ENCODE assay signal across 41 cellular contexts in the genomic region with DNA sequence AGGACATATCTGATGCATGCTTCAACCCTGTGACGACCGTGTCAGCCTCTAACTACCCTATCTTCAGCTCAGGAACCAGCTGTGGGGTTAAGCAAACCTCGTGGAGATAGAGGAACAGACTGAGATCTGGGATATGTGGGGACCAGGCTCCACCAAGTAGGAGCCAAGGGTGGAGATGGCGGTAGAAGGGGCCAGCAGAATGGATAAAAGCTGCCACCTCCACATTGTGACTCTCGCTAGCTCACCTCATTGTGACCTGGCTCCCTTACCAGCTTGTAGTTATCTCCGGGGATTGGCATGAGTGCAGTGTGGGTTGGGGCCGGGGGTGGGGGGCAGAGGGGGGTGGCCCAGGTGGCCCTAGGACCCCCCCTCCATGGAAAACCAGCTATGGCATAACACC. TPM values are rescaled to one million over a fixed set of nuclear protein-coding genes. Genes with fewer than 3 reads are reported as not detected.
"Had no signal": no experiment of that assay in that cellular context is flagged by ENCODE, and none has a peak within 500 bp of the region (broad histone marks: within the 10 kb centered on the region; RNA-seq: fewer than 3 reads in every experiment).

SPEM2 (plus strand) TSS at position 301 of the 400 bp plus-strand sequence; CDS start at position 374, 73 bp downstream.

- H3K27me3 Mint-ChIP-seq: activated CD4-positive, alpha-beta T cell treated with anti-CD3 and anti-CD28 coated beads, Interleukin-2, amount 10 ng/mL, durations not matched to agents 24 days and 14 days; activated CD8-positive, alpha-beta memory T cell treated with anti-CD3 and anti-CD28 coated beads, Interleukin-2, amount 10 ng/mL, durations not matched to agents 7 days and 5 days; activated naive CD4-positive, alpha-beta T cell treated with anti-CD3 and anti-CD28 coated beads, Interleukin-2, amount 50 U/mL, for 24 hours; activated naive CD8-positive, alpha-beta T cell treated with anti-CD3 and anti-CD28 coated beads for 36 hours; activated naive CD8-positive, alpha-beta T cell treated with anti-CD3 and anti-CD28 coated beads, Interleukin-2, amount 50 U/mL, for 24 hours; effector memory CD8-positive, alpha-beta T cell; T-helper 17 cell had no signal

- DNase-seq: activated B cell treated with CpG ODN at 0.5 μM for 24 hours; activated CD4-positive, alpha-beta memory T cell treated with anti-CD3 and anti-CD28 coated beads, Interleukin-2, amount 10 ng/mL, durations not matched to agents 7 days and 5 days; activated CD4-positive, alpha-beta T cell treated with anti-CD3 and anti-CD28 coated beads, Interleukin-2, amount 10 ng/mL, durations not matched to agents 24 days and 14 days; activated CD4-positive, alpha-beta T cell treated with anti-CD3 and anti-CD28 coated beads, Interleukin-2, amount 50 U/mL, for 4 hours; activated CD8-positive, alpha-beta memory T cell treated with anti-CD3 and anti-CD28 coated beads, Interleukin-2, amount 10 ng/mL, durations not matched to agents 7 days and 5 days; activated CD8-positive, alpha-beta memory T cell treated with anti-CD3 and anti-CD28 coated beads, Interleukin-2, amount 50 U/mL, for 4 hours; activated effector memory CD4-positive, alpha-beta T cell treated with anti-CD3 and anti-CD28 coated beads, Interleukin-2, amount 50 U/mL, for 16 hours; activated naive CD4-positive, alpha-beta T cell treated with anti-CD3 and anti-CD28 coated beads for 36 hours; activated naive CD8-positive, alpha-beta T cell treated with anti-CD3 and anti-CD28 coated beads for 36 hours; activated naive CD8-positive, alpha-beta T cell treated with anti-CD3 and anti-CD28 coated beads, Interleukin-2, amount 50 U/mL, for 24 hours; activated T-cell treated with anti-CD3 and anti-CD28 coated beads, Interleukin-2, amount 50 U/mL, for 1 hour; activated T-cell treated with anti-CD3 and anti-CD28 coated beads, Interleukin-2, amount 50 U/mL, for 48 hours; adrenal gland; amygdala; aorta; central memory CD4-positive, alpha-beta T cell; dorsolateral prefrontal cortex; effector CD4-positive, alpha-beta T cell; effector memory CD8-positive, alpha-beta T cell; erythroblast; head of caudate nucleus; T-helper 1 cell; T-helper 17 cell; T1000; WERI-Rb-1 had no signal

- H3K27me3 ChIP-seq: adrenal gland, breast epithelium, cardiac muscle cell, dorsolateral prefrontal cortex, esophagus muscularis mucosa had no signal

- H3K27ac Mint-ChIP-seq: activated B cell treated with CpG ODN at 0.5 μM for 24 hours; activated CD4-positive, alpha-beta memory T cell treated with anti-CD3 and anti-CD28 coated beads, Interleukin-2, amount 10 ng/mL, durations not matched to agents 7 days and 5 days; activated CD4-positive, alpha-beta T cell treated with anti-CD3 and anti-CD28 coated beads, Interleukin-2, amount 10 ng/mL, durations not matched to agents 24 days and 14 days; activated CD8-positive, alpha-beta memory T cell treated with anti-CD3 and anti-CD28 coated beads, Interleukin-2, amount 10 ng/mL, durations not matched to agents 7 days and 5 days; activated naive CD4-positive, alpha-beta T cell treated with anti-CD3 and anti-CD28 coated beads for 36 hours; activated naive CD4-positive, alpha-beta T cell treated with anti-CD3 and anti-CD28 coated beads, Interleukin-2, amount 50 U/mL, for 24 hours; activated naive CD8-positive, alpha-beta T cell treated with anti-CD3 and anti-CD28 coated beads for 36 hours; activated naive CD8-positive, alpha-beta T cell treated with anti-CD3 and anti-CD28 coated beads, Interleukin-2, amount 50 U/mL, for 24 hours; activated T-helper 1 cell treated with anti-CD3 and anti-CD28 coated beads, Interleukin-12 subunit alpha, Interleukin-12 subunit beta, Interleukin-2, Interleukin-4 antibody, amounts not matched to agents 30 ng/mL and 10 ng/mL and 1 ng/mL, durations not matched to agents 14 hours and 24 hours and 36 hours; activated T-helper 2 cell treated with anti-CD3 and anti-CD28 coated beads, Interferon-gamma antibody, Interleukin-2, Interleukin-4, amounts not matched to agents 10 μg/mL and 5 μg/mL and 100 μg/mL, durations not matched to agents 14 hours and 24 hours and 36 hours; dendritic cell treated with granulocyte-macrophage colony-stimulating factor and Interleukin-4, amounts not matched to agents 40 ng/mL and 50 ng/mL, for 4 days; T-helper 17 cell; T-helper 2 cell treated with Interferon-gamma antibody and Interleukin-4, amounts not matched to agents 5 μg/mL and 100 μg/mL, for 36 hours had no signal

- H3K4me1 ChIP-seq: adrenal gland, breast epithelium, esophagus muscularis mucosa had no signal

- H3K9me3 ChIP-seq: adrenal gland, breast epithelium, esophagus muscularis mucosa had no signal

- H3K4me3 Mint-ChIP-seq: activated B cell treated with CpG ODN at 0.5 μM for 24 hours; activated CD4-positive, alpha-beta memory T cell treated with anti-CD3 and anti-CD28 coated beads, Interleukin-2, amount 10 ng/mL, durations not matched to agents 7 days and 5 days; activated CD4-positive, alpha-beta T cell treated with anti-CD3 and anti-CD28 coated beads, Interleukin-2, amount 10 ng/mL, durations not matched to agents 24 days and 14 days; activated CD8-positive, alpha-beta memory T cell treated with anti-CD3 and anti-CD28 coated beads, Interleukin-2, amount 10 ng/mL, durations not matched to agents 7 days and 5 days; activated naive CD4-positive, alpha-beta T cell treated with anti-CD3 and anti-CD28 coated beads for 36 hours; activated naive CD4-positive, alpha-beta T cell treated with anti-CD3 and anti-CD28 coated beads, Interleukin-2, amount 50 U/mL, for 24 hours; activated naive CD8-positive, alpha-beta T cell treated with anti-CD3 and anti-CD28 coated beads for 36 hours; activated naive CD8-positive, alpha-beta T cell treated with anti-CD3 and anti-CD28 coated beads, Interleukin-2, amount 50 U/mL, for 24 hours; activated T-helper 1 cell treated with anti-CD3 and anti-CD28 coated beads, Interleukin-12 subunit alpha, Interleukin-12 subunit beta, Interleukin-2, Interleukin-4 antibody, amounts not matched to agents 30 ng/mL and 10 ng/mL and 1 ng/mL, durations not matched to agents 14 hours and 24 hours and 36 hours; brain; dendritic cell treated with granulocyte-macrophage colony-stimulating factor and Interleukin-4, amounts not matched to agents 40 ng/mL and 50 ng/mL, for 4 days; effector memory CD8-positive, alpha-beta T cell; T-helper 17 cell; T-helper 2 cell treated with Interferon-gamma antibody and Interleukin-4, amounts not matched to agents 5 μg/mL and 100 μg/mL, for 36 hours had no signal

- H3K27ac ChIP-seq: adrenal gland, breast epithelium, cardiac muscle cell, coronary artery, dorsolateral prefrontal cortex, esophagus muscularis mucosa, WERI-Rb-1 had no signal

- H3K4me3 ChIP-seq: adrenal gland, breast epithelium, cardiac muscle cell, coronary artery, dorsolateral prefrontal cortex, esophagus muscularis mucosa had no signal

- ATAC-seq: activated CD4-positive, CD25-positive, alpha-beta regulatory T cell treated with anti-CD3 and anti-CD28 coated beads, Interleukin-2, amount 50 U/mL, for 24 hours; activated CD8-positive, alpha-beta memory T cell treated with anti-CD3 and anti-CD28 coated beads, Interleukin-2, amount 10 ng/mL, durations not matched to agents 7 days and 5 days; activated naive CD8-positive, alpha-beta T cell treated with anti-CD3 and anti-CD28 coated beads, Interleukin-2, amount 50 U/mL, for 24 hours; effector memory CD8-positive, alpha-beta T cell; T-helper 17 cell had no signal

- H3K36me3 Mint-ChIP-seq: activated CD8-positive, alpha-beta memory T cell treated with anti-CD3 and anti-CD28 coated beads, Interleukin-2, amount 10 ng/mL, durations not matched to agents 7 days and 5 days; activated naive CD4-positive, alpha-beta T cell treated with anti-CD3 and anti-CD28 coated beads, Interleukin-2, amount 50 U/mL, for 24 hours; activated naive CD8-positive, alpha-beta T cell treated with anti-CD3 and anti-CD28 coated beads for 36 hours; brain had no signal

- H3K36me3 ChIP-seq: adrenal gland, breast epithelium, cardiac muscle cell, esophagus muscularis mucosa, WERI-Rb-1 had no signal

- H3K9me3 Mint-ChIP-seq: activated B cell treated with CpG ODN at 0.5 μM for 24 hours; activated CD4-positive, alpha-beta memory T cell treated with anti-CD3 and anti-CD28 coated beads, Interleukin-2, amount 10 ng/mL, durations not matched to agents 7 days and 5 days; activated CD4-positive, alpha-beta T cell treated with anti-CD3 and anti-CD28 coated beads, Interleukin-2, amount 10 ng/mL, durations not matched to agents 24 days and 14 days; activated naive CD4-positive, alpha-beta T cell treated with anti-CD3 and anti-CD28 coated beads for 36 hours; activated naive CD4-positive, alpha-beta T cell treated with anti-CD3 and anti-CD28 coated beads, Interleukin-2, amount 50 U/mL, for 24 hours; activated naive CD8-positive, alpha-beta T cell treated with anti-CD3 and anti-CD28 coated beads for 36 hours; activated naive CD8-positive, alpha-beta T cell treated with anti-CD3 and anti-CD28 coated beads, Interleukin-2, amount 50 U/mL, for 24 hours; activated T-helper 1 cell treated with anti-CD3 and anti-CD28 coated beads, Interleukin-12 subunit alpha, Interleukin-12 subunit beta, Interleukin-2, Interleukin-4 antibody, amounts not matched to agents 30 ng/mL and 10 ng/mL and 1 ng/mL, durations not matched to agents 14 hours and 24 hours and 36 hours; activated T-helper 2 cell treated with anti-CD3 and anti-CD28 coated beads, Interferon-gamma antibody, Interleukin-2, Interleukin-4, amounts not matched to agents 10 μg/mL and 5 μg/mL and 100 μg/mL, durations not matched to agents 14 hours and 24 hours and 36 hours; brain; dendritic cell treated with granulocyte-macrophage colony-stimulating factor and Interleukin-4, amounts not matched to agents 40 ng/mL and 50 ng/mL, for 4 days; effector memory CD8-positive, alpha-beta T cell; T-helper 2 cell treated with Interferon-gamma antibody and Interleukin-4, amounts not matched to agents 5 μg/mL and 100 μg/mL, for 36 hours had no signal

- FAIRE-seq: frontal cortex had no signal

- H3K4me1 Mint-ChIP-seq: activated B cell treated with CpG ODN at 0.5 μM for 24 hours; activated CD4-positive, alpha-beta memory T cell treated with anti-CD3 and anti-CD28 coated beads, Interleukin-2, amount 10 ng/mL, durations not matched to agents 7 days and 5 days; activated CD4-positive, alpha-beta T cell treated with anti-CD3 and anti-CD28 coated beads, Interleukin-2, amount 10 ng/mL, durations not matched to agents 24 days and 14 days; activated CD8-positive, alpha-beta memory T cell treated with anti-CD3 and anti-CD28 coated beads, Interleukin-2, amount 10 ng/mL, durations not matched to agents 7 days and 5 days; activated naive CD4-positive, alpha-beta T cell treated with anti-CD3 and anti-CD28 coated beads, Interleukin-2, amount 50 U/mL, for 24 hours; activated naive CD8-positive, alpha-beta T cell treated with anti-CD3 and anti-CD28 coated beads for 36 hours; activated naive CD8-positive, alpha-beta T cell treated with anti-CD3 and anti-CD28 coated beads, Interleukin-2, amount 50 U/mL, for 24 hours; T-helper 17 cell had no signal

RNA-seq across cellular contexts. Expression of gene SPEM2, which starts in this region (rescaled TPM):
- total RNA-seq: activated B cell treated with CpG ODN at 0.5 μM for 24 hours; activated CD4-positive, alpha-beta memory T cell treated with anti-CD3 and anti-CD28 coated beads, Interleukin-2, amount 10 ng/mL, durations not matched to agents 7 days and 5 days; activated CD4-positive, alpha-beta T cell treated with anti-CD3 and anti-CD28 coated beads, Interleukin-2, amount 10 ng/mL, durations not matched to agents 24 days and 14 days; activated CD8-positive, alpha-beta memory T cell treated with anti-CD3 and anti-CD28 coated beads for 36 hours; activated CD8-positive, alpha-beta memory T cell treated with anti-CD3 and anti-CD28 coated beads, Interleukin-2, amount 10 ng/mL, durations not matched to agents 7 days and 5 days; activated naive CD4-positive, alpha-beta T cell treated with anti-CD3 and anti-CD28 coated beads for 36 hours; activated naive CD8-positive, alpha-beta T cell treated with anti-CD3 and anti-CD28 coated beads for 36 hours; activated T-helper 1 cell treated with anti-CD3 and anti-CD28 coated beads, Interleukin-12 subunit alpha, Interleukin-12 subunit beta, Interleukin-2, Interleukin-4 antibody, amounts not matched to agents 30 ng/mL and 10 ng/mL and 1 ng/mL, durations not matched to agents 14 hours and 24 hours and 36 hours; activated T-helper 2 cell treated with anti-CD3 and anti-CD28 coated beads, Interferon-gamma antibody, Interleukin-2, Interleukin-4, amounts not matched to agents 10 μg/mL and 5 μg/mL and 100 μg/mL, durations not matched to agents 14 hours and 24 hours and 36 hours; adrenal gland; aorta; breast epithelium; cardiac muscle cell; cerebellum; esophagus muscularis mucosa; fibroblast of lung; fibroblast of villous mesenchyme; frontal cortex; T-helper 17 cell had no signal
- polyA plus RNA-seq: adrenal gland, aorta, cardiac muscle cell, fibroblast of lung had no signal
